In the genomic region with DNA sequence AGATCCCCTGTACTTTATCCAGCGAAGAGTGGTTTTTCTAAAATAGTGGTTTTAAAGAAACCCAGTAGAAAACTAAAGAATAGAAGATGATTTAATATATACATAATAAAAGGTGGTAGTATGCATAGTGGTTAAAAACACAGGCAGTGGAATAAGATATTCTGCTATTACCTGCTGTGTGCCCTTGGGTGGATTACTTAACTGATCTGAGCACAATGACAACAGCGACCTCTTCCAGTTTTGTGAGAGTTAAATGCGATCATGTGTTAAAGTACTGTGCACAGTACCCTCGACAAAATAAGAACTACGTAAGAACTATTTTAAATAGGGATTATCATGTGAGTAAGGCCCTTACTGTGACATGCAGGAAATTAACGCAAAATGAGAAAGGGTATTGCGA, we compare ENCODE assay signal across 23 cellular contexts.
"Had no signal": no experiment of that assay in that cellular context is flagged by ENCODE, and none has a peak within 500 bp of the region (broad histone marks: within the 10 kb centered on the region; RNA-seq: fewer than 3 reads in every experiment).

No MANE protein-coding gene starts in this region.

- DNase-seq: cortex of kidney; effector memory CD8-positive, alpha-beta T cell; foreskin fibroblast; gastrocnemius medialis; head of caudate nucleus; left cardiac atrium; left lung; mesenchymal stem cell; midbrain; naive thymus-derived CD4-positive, alpha-beta T cell; pancreas; sigmoid colon; stimulated activated CD4-positive, alpha-beta T cell treated with anti-CD3 and anti-CD28 coated beads, Interleukin-2, amount 100 ng/mL, for 24 hours; stimulated activated CD4-positive, alpha-beta T cell treated with anti-CD3 and anti-CD28 coated beads, Interleukin-4, amount 100 ng/mL, for 24 hours; stimulated activated naive CD4-positive, alpha-beta T cell treated with Interleukin-2 at 50 U/mL for 16 hours; stomach; thyroid gland; trophoblast cell had no signal

- H3K9me3 Mint-ChIP-seq: effector memory CD8-positive, alpha-beta T cell; stimulated activated effector memory CD8-positive, alpha-beta T cell treated with anti-CD3 and anti-CD28 coated beads, Interleukin-12 subunit alpha, Interleukin-12 subunit beta, amount 100 ng/mL, for 72 hours had no signal

- H3K9me3 ChIP-seq: left lung, neutrophil, pancreas, right atrium auricular region, sigmoid colon, stomach, thyroid gland had no signal

- H3K27ac ChIP-seq: epithelial cell of prostate, gastrocnemius medialis, left lung, neutrophil, pancreas, right atrium auricular region, sigmoid colon, stomach, thyroid gland had no signal

- ATAC-seq: effector memory CD8-positive, alpha-beta T cell; esophagus mucosa; gastrocnemius medialis; left cardiac atrium; left lung; naive thymus-derived CD4-positive, alpha-beta T cell; pancreas; stimulated activated effector memory CD8-positive, alpha-beta T cell treated with anti-CD3 and anti-CD28 coated beads, Interleukin-12 subunit alpha, Interleukin-12 subunit beta, amount 100 ng/mL, for 72 hours had no signal

- H3K36me3 ChIP-seq: gastrocnemius medialis, left lung, neutrophil, pancreas, right atrium auricular region, sigmoid colon, stomach, thyroid gland had no signal

- H3K4me3 Mint-ChIP-seq: effector memory CD8-positive, alpha-beta T cell; naive thymus-derived CD4-positive, alpha-beta T cell; stimulated activated effector memory CD8-positive, alpha-beta T cell treated with anti-CD3 and anti-CD28 coated beads, Interleukin-12 subunit alpha, Interleukin-12 subunit beta, amount 100 ng/mL, for 72 hours had no signal

- H3K27me3 ChIP-seq: gastrocnemius medialis, left lung, pancreas, right atrium auricular region, sigmoid colon, stomach, thyroid gland had no signal

- H3K27ac Mint-ChIP-seq: effector memory CD8-positive, alpha-beta T cell; naive thymus-derived CD4-positive, alpha-beta T cell; stimulated activated effector memory CD8-positive, alpha-beta T cell treated with anti-CD3 and anti-CD28 coated beads, Interleukin-12 subunit alpha, Interleukin-12 subunit beta, amount 100 ng/mL, for 72 hours had no signal

- H3K4me1 ChIP-seq: gastrocnemius medialis, left lung, pancreas, right atrium auricular region, sigmoid colon, stomach, thyroid gland had no signal

- H3K4me3 ChIP-seq: gastrocnemius medialis, left lung, pancreas, right atrium auricular region, sigmoid colon, stomach, thyroid gland had no signal

- H3K4me1 Mint-ChIP-seq: naive thymus-derived CD4-positive, alpha-beta T cell; stimulated activated effector memory CD8-positive, alpha-beta T cell treated with anti-CD3 and anti-CD28 coated beads, Interleukin-12 subunit alpha, Interleukin-12 subunit beta, amount 100 ng/mL, for 72 hours had no signal

- H3K36me3 Mint-ChIP-seq: stimulated activated effector memory CD8-positive, alpha-beta T cell treated with anti-CD3 and anti-CD28 coated beads, Interleukin-12 subunit alpha, Interleukin-12 subunit beta, amount 100 ng/mL, for 72 hours had no signal
